ENCODE assay signal across 8 cellular contexts in the genomic region with DNA sequence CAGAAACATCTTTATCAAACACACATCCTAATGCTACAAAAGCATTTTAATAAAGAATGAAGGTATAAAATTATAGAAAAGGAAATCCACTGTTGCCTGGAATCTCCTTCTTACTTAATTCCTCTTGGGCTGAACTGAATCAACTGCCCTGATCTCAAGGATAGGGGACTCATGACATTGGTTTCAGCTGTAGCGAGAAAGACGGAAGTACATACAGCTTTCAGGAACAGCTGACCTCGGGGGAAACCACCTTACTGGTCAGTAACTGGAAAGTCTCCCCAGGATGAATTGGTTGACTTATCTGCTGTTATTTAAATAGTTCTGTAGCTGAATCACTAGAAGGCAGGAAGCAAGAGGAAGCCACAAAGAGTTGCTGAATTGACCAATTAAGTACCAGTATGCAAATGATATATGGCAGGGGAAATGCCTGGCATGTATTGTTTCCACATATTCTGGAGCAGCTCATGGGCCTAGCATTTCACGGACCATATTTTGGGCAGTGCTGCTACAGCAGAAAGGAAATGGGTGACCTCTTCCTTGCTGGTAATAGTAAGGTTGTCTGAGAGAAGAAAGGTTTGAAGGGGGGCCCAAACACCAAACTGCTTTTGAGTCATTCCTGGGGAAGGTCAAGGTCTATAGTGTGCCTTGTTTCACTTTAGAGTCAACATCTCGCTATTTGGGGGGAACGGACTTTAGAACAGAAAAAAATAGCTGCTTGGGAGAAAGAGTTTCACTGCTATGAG. TPM values are rescaled to one million over a fixed set of nuclear protein-coding genes. Genes with fewer than 3 reads are reported as not detected.
A peak's percentile ranks its signal among the peaks of the same experiment; 100 is the strongest.
DNase-seq lines count a peak whose midpoint lies in the region; ATAC-seq and TF ChIP-seq lines count a peak whose summit lies in the region.

No MANE protein-coding gene starts in this region.

- H3K4me1 ChIP-seq in CD8-positive, alpha-beta memory T cell (ENCODE audit: insufficient read depth, low read length) = peaks cover 12% of the 10 kb centered on the region
- H3K4me1 ChIP-seq in naive thymus-derived CD4-positive, alpha-beta T cell (ENCODE audit: control insufficient read depth in 2 of 2, insufficient read depth in 2 of 2, low read length in 2 of 2) = peaks cover 0 to 12% of the 10 kb centered on the region in 2 donors

- H3K9me3 Mint-ChIP-seq in CD8-positive, alpha-beta memory T cell = no peaks in the 10 kb centered on the region
- peaks cover 0 to 5% (median 0%) of the 10 kb centered on the region in 11 donors for H3K9me3 Mint-ChIP-seq in naive thymus-derived CD4-positive, alpha-beta T cell
- peaks cover 6% of the 10 kb centered on the region for H3K9me3 Mint-ChIP-seq in nephron progenitor cell

- CTCF ChIA-PET in CD8-positive, alpha-beta memory T cell (lab: Charles Lee) = interaction anchor here (1.2 to 2.0 kb wide), 3 partner anchors 11 to 198 kb away, joined by 3 to 7 read pairs (median 5); a partner anchor contains a TSS
- CTCF ChIA-PET in naive thymus-derived CD4-positive, alpha-beta T cell (lab: Charles Lee) = interaction anchor here (1.0 to 1.1 kb wide), 2 partner anchors 10 to 198 kb away, joined by 3 read pairs; a partner anchor contains a TSS

- intact Hi-C loops in naive thymus-derived CD4-positive, alpha-beta T cell (cut with micrococcal nuclease) = no loop called here

- H3K36me3 ChIP-seq in CD8-positive, alpha-beta memory T cell (ENCODE audit: insufficient read depth, low read length) = peaks cover 34% of the 10 kb centered on the region
- H3K36me3 ChIP-seq in SK-N-MC (ENCODE audit: insufficient read depth, low read length) = peaks cover 45% of the 10 kb centered on the region
- peaks cover 4 to 33% (median 11%) of the 10 kb centered on the region in 3 experiments for H3K36me3 ChIP-seq in naive thymus-derived CD4-positive, alpha-beta T cell (ENCODE audit: control insufficient read depth in 2 of 3, insufficient read depth in 3 of 3, low read length in 3 of 3)

- no peaks in the 10 kb centered on the region for H3K27me3 Mint-ChIP-seq in CD8-positive, alpha-beta memory T cell
- no peaks in the 10 kb centered on the region for H3K27me3 Mint-ChIP-seq in naive thymus-derived CD4-positive, alpha-beta T cell
- H3K27me3 Mint-ChIP-seq in nephron progenitor cell (ENCODE audit: low read depth, poor library complexity) = no peaks in the 10 kb centered on the region

- peaks cover 17 to 29% (median 21%) of the 10 kb centered on the region in 3 donors for H3K4me1 Mint-ChIP-seq in CD8-positive, alpha-beta memory T cell
- peaks cover 11 to 32% (median 14%) of the 10 kb centered on the region in 7 donors for H3K4me1 Mint-ChIP-seq in naive thymus-derived CD4-positive, alpha-beta T cell
- no peaks in the 10 kb centered on the region for H3K4me1 Mint-ChIP-seq in nephron progenitor cell

- peaks cover 10 to 71% (median 30%) of the 10 kb centered on the region in 3 donors for H3K36me3 Mint-ChIP-seq in CD8-positive, alpha-beta memory T cell
- H3K36me3 Mint-ChIP-seq in naive thymus-derived CD4-positive, alpha-beta T cell = peaks cover 26 to 66% (median 49%) of the 10 kb centered on the region in 5 donors
- H3K36me3 Mint-ChIP-seq in nephron progenitor cell (ENCODE audit: low read depth) = no peaks in the 10 kb centered on the region

- ATAC-seq in HG03159 (IDR thresholded peaks at IDR 0.05; ENCODE audit: unreplicated experiment) = peak; percentile 97
- peak; percentile 90 for ATAC-seq in naive thymus-derived CD4-positive, alpha-beta T cell

- TF ChIP-seq CTCF in nephron progenitor cell (IDR thresholded peaks at IDR 0.05) = no peak

- peak overlapping the region in 6 of 7 donors; percentile 35 to 71 (median 56) for H3K4me3 Mint-ChIP-seq in CD8-positive, alpha-beta memory T cell
- H3K4me3 Mint-ChIP-seq in naive thymus-derived CD4-positive, alpha-beta T cell = peak overlapping the region in 4 of 10 donors; percentile 1 to 73 (median 14)
- H3K4me3 Mint-ChIP-seq in nephron progenitor cell = no peak overlapping the region

- POLR2A ChIA-PET in CD8-positive, alpha-beta memory T cell (lab: Charles Lee) = interaction anchor here (0.7 kb wide), 1 partner anchor 781 kb away, joined by 3 read pairs; no protein-coding TSS in a partner anchor
- POLR2A ChIA-PET in naive thymus-derived CD4-positive, alpha-beta T cell (lab: Charles Lee) = no interaction called here

- DNase-seq in CD8-positive, alpha-beta memory T cell = peak in 3 of 5 donors; percentile 12 to 45 (median 41)
- peak; percentile 50 for DNase-seq in GM19238 (ENCODE audit: insufficient read length, low spot score)
- peak; percentile 30 for DNase-seq in SK-N-MC (ENCODE audit: low read depth, low spot score)
- DNase-seq in dedifferentiated amniotic fluid mesenchymal stem cell (ENCODE audit: extremely low spot score) = peak; percentile 95
- peak in 6 of 9 donors; percentile 13 to 50 (median 16) for DNase-seq in naive thymus-derived CD4-positive, alpha-beta T cell
- no peak for DNase-seq in nephron progenitor cell
- DNase-seq in cerebellar nuclear complex (lab: John Stamatoyannopoulos, UW) = no peak

- no peak overlapping the region for H3K27ac ChIP-seq in CD8-positive, alpha-beta memory T cell (ENCODE audit: low read depth, low read length)
- H3K27ac ChIP-seq in SK-N-MC = 0 out of 2 replicates have a peak overlapping the region, but pooled peaks have one; percentile 31
- no peak overlapping the region for H3K27ac ChIP-seq in naive thymus-derived CD4-positive, alpha-beta T cell (ENCODE audit: low read depth, low read length)

- H3K4me3 ChIP-seq in CD8-positive, alpha-beta memory T cell (ENCODE audit: low read length) = peak overlapping the region; percentile 13
- H3K4me3 ChIP-seq in SK-N-MC = no peak overlapping the region
- H3K4me3 ChIP-seq in naive thymus-derived CD4-positive, alpha-beta T cell (ENCODE audit: low read length) = no peak overlapping the region

- H3K27ac Mint-ChIP-seq in CD8-positive, alpha-beta memory T cell = peak overlapping the region; percentile 43 to 87 (median 71)
- peak overlapping the region in 3 of 9 donors; percentile 22 to 88 (median 56) for H3K27ac Mint-ChIP-seq in naive thymus-derived CD4-positive, alpha-beta T cell
- H3K27ac Mint-ChIP-seq in nephron progenitor cell = no peak overlapping the region

- H3K27me3 ChIP-seq in CD8-positive, alpha-beta memory T cell (ENCODE audit: insufficient read depth, low read length, poor library complexity, severe bottlenecking) = no peaks in the 10 kb centered on the region
- H3K27me3 ChIP-seq in naive thymus-derived CD4-positive, alpha-beta T cell (ENCODE audit: control insufficient read depth in 2 of 2, insufficient read depth in 2 of 2, low read length in 2 of 2) = no peaks in the 10 kb centered on the region

- H3K9me3 ChIP-seq in CD8-positive, alpha-beta memory T cell (ENCODE audit: low read length) = no peaks in the 10 kb centered on the region
- H3K9me3 ChIP-seq in SK-N-MC (ENCODE audit: low read depth, low read length) = no peaks in the 10 kb centered on the region
- no peaks in the 10 kb centered on the region for H3K9me3 ChIP-seq in naive thymus-derived CD4-positive, alpha-beta T cell (ENCODE audit: control insufficient read depth in 2 of 3, low read length in 3 of 3)

- no peak overlapping the region for H3K9ac ChIP-seq in SK-N-MC (ENCODE audit: insufficient read length)

RNA-seq across cellular contexts. Expression of a gene that starts 43.7 kb away (rescaled TPM):
- under 1 TPM; 0.50 to 0.51 TPM for total RNA-seq in CD8-positive, alpha-beta memory T cell
- polyA plus RNA-seq in CD8-positive, alpha-beta memory T cell = 0.52 TPM
- total RNA-seq in naive thymus-derived CD4-positive, alpha-beta T cell = 1 to 10 TPM in 1 of 5 experiments, under 1 TPM in 4; 0.14 to 1.1 (median 0.32) TPM
- under 1 TPM; 0.13 to 0.17 TPM for polyA plus RNA-seq in naive thymus-derived CD4-positive, alpha-beta T cell

Comparison
In these comparisons a context has a peak if more than half of its experiments do, and no peak if none do; other contexts are left out.
1. DNase-seq: peak in CD8-positive, alpha-beta memory T cell (3 of 5), GM19238 (single experiment), SK-N-MC (single experiment), dedifferentiated amniotic fluid mesenchymal stem cell (single experiment) and naive thymus-derived CD4-positive, alpha-beta T cell (6 of 9); none in nephron progenitor cell (single experiment) and cerebellar nuclear complex (0 of 2).